ENCODE assay signal across 23 cellular contexts in the genomic region with DNA sequence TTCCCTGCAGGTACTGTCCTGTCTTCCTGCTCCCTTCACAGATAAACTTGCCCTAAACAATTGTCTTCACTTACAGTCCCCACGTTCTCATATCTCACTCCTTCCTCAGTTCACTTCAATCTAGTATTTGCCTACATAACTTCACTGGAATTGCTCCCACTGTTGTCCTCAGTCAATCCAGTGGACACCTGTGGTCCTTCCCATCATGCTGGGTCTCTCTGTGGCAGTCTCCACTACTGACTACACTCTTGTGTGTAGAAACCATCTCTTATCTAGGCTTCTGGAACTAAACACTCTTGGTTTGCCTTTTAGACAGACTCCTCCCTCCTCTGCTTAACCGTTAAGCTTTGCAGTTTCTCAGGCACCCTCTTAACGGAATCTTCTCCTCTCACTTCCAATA.
"Had no signal": no experiment of that assay in that cellular context is flagged by ENCODE, and none has a peak within 500 bp of the region (broad histone marks: within the 10 kb centered on the region; RNA-seq: fewer than 3 reads in every experiment).

No MANE protein-coding gene starts in this region.

- H3K27ac Mint-ChIP-seq: activated CD4-positive, alpha-beta T cell treated with anti-CD3 and anti-CD28 coated beads, Interleukin-2, amount 10 ng/mL, durations not matched to agents 7 days and 5 days; activated CD8-positive, alpha-beta T cell treated with anti-CD3 and anti-CD28 coated beads for 36 hours; activated naive CD4-positive, alpha-beta T cell treated with anti-CD3 and anti-CD28 coated beads, Interleukin-2, amount 50 U/mL, for 24 hours; activated naive CD8-positive, alpha-beta T cell treated with anti-CD3 and anti-CD28 coated beads, Interleukin-2, amount 50 U/mL, for 24 hours; activated T-helper 2 cell treated with anti-CD3 and anti-CD28 coated beads, Interferon-gamma antibody, Interleukin-2, Interleukin-4, amounts not matched to agents 10 μg/mL and 5 μg/mL and 100 μg/mL, durations not matched to agents 14 hours and 24 hours and 36 hours; memory B cell; natural killer cell treated with Interleukin-12 subunit alpha and Interleukin-12 subunit beta and Interleukin-15 and Interleukin-18, amount 100 ng/mL, for 72 hours; stimulated activated effector memory CD8-positive, alpha-beta T cell treated with anti-CD3 and anti-CD28 coated beads, Interleukin-12 subunit alpha, Interleukin-12 subunit beta, amount 100 ng/mL, for 72 hours; stimulated activated naive CD8-positive, alpha-beta T cell treated with anti-CD3 and anti-CD28 coated beads, Interleukin-15, Interleukin-2, amounts not matched to agents 100 ng/mL and 50 ng/mL, for 24 hours had no signal

- H3K4me3 Mint-ChIP-seq: activated CD4-positive, alpha-beta T cell treated with anti-CD3 and anti-CD28 coated beads, Interleukin-2, amount 10 ng/mL, durations not matched to agents 7 days and 5 days; activated CD8-positive, alpha-beta T cell treated with anti-CD3 and anti-CD28 coated beads for 36 hours; activated naive CD4-positive, alpha-beta T cell treated with anti-CD3 and anti-CD28 coated beads, Interleukin-2, amount 50 U/mL, for 24 hours; activated naive CD8-positive, alpha-beta T cell treated with anti-CD3 and anti-CD28 coated beads, Interleukin-2, amount 50 U/mL, for 24 hours; memory B cell; natural killer cell treated with Interleukin-12 subunit alpha and Interleukin-12 subunit beta and Interleukin-15 and Interleukin-18, amount 100 ng/mL, for 72 hours; stimulated activated effector memory CD8-positive, alpha-beta T cell treated with anti-CD3 and anti-CD28 coated beads, Interleukin-12 subunit alpha, Interleukin-12 subunit beta, amount 100 ng/mL, for 72 hours; stimulated activated naive CD8-positive, alpha-beta T cell treated with anti-CD3 and anti-CD28 coated beads, Interleukin-15, Interleukin-2, amounts not matched to agents 100 ng/mL and 50 ng/mL, for 24 hours had no signal

- DNase-seq: activated CD4-positive, alpha-beta T cell treated with anti-CD3 and anti-CD28 coated beads for 1 hour; activated CD4-positive, alpha-beta T cell treated with anti-CD3 and anti-CD28 coated beads, Interleukin-2, amount 10 ng/mL, durations not matched to agents 7 days and 5 days; activated CD8-positive, alpha-beta T cell treated with anti-CD3 and anti-CD28 coated beads for 36 hours; activated naive CD8-positive, alpha-beta T cell treated with anti-CD3 and anti-CD28 coated beads, Interleukin-2, amount 50 U/mL, for 24 hours; activated T-cell treated with anti-CD3 and anti-CD28 coated beads, Interleukin-2, amount 50 U/mL, for 48 hours; anterior cingulate cortex; colonic mucosa; effector CD8-positive, alpha-beta T cell; hippocampal formation; left cardiac atrium; right lobe of liver; small intestine; stimulated activated CD4-positive, alpha-beta T cell treated with anti-CD3 and anti-CD28 coated beads, Interleukin-4, amount 100 ng/mL, for 24 hours; T-helper 2 cell had no signal

- H3K4me3 ChIP-seq: colonic mucosa, gastroesophageal sphincter, right lobe of liver, tibial nerve had no signal

- H3K27me3 Mint-ChIP-seq: activated naive CD4-positive, alpha-beta T cell treated with anti-CD3 and anti-CD28 coated beads, Interleukin-2, amount 50 U/mL, for 24 hours had no signal

- H3K27ac ChIP-seq: colonic mucosa, epithelial cell of prostate, right lobe of liver had no signal

- H3K4me1 ChIP-seq: colonic mucosa, right lobe of liver had no signal

- H3K9me3 Mint-ChIP-seq: natural killer cell treated with Interleukin-12 subunit alpha and Interleukin-12 subunit beta and Interleukin-15 and Interleukin-18, amount 100 ng/mL, for 72 hours had no signal

- H3K36me3 Mint-ChIP-seq: stimulated activated effector memory CD8-positive, alpha-beta T cell treated with anti-CD3 and anti-CD28 coated beads, Interleukin-12 subunit alpha, Interleukin-12 subunit beta, amount 100 ng/mL, for 72 hours had no signal

- H3K4me1 Mint-ChIP-seq: memory B cell had no signal

- H3K9me3 ChIP-seq: colonic mucosa had no signal

- H3K36me3 ChIP-seq: colonic mucosa, gastroesophageal sphincter, right lobe of liver, tibial nerve had no signal

- H3K27me3 ChIP-seq: colonic mucosa, gastroesophageal sphincter, right lobe of liver, tibial nerve had no signal
